In genomic region chr14:69571879-69572633, GRCh38 we compare ENCODE assay signal across 8 cellular contexts. TPM values are rescaled to one million over a fixed set of nuclear protein-coding genes. Genes with fewer than 3 reads are reported as not detected.
DNase-seq lines count a peak whose midpoint lies in the region; ATAC-seq and TF ChIP-seq lines count a peak whose summit lies in the region.

No MANE protein-coding gene starts in this region.

- H3K9ac ChIP-seq in NT2/D1 (ENCODE audit: insufficient read length, low read depth), result peak overlapping the region; percentile 32

- DNase-seq in GM03348 (ENCODE audit: low spot score) (peak; percentile 32), NT2/D1 (ENCODE audit: low read depth, low spot score) (no peak), fibroblast of pulmonary artery (ENCODE audit: low read depth) (peak; percentile 31), sciatic nerve (ENCODE audit: low spot score) (no peak), DMS 273 (lab: John Stamatoyannopoulos, UW; ENCODE audit: unreplicated experiment) (no peak), A172 (ENCODE audit: low spot score) (no peak), GDM1 (lab: John Stamatoyannopoulos, UW) (no peak)

- ATAC-seq in sciatic nerve, result peak; percentile 9
- no peak for ATAC-seq in GM21360 (IDR thresholded peaks at IDR 0.05; ENCODE audit: unreplicated experiment)

- no peaks in the 10 kb centered on the region; the same call in 1 of the 2 replicates for H3K9me3 ChIP-seq in NT2/D1 (ENCODE audit: insufficient read depth, low read length)

- H3K36me3 ChIP-seq in NT2/D1 (ENCODE audit: insufficient read depth, insufficient read length, low read length), result no peaks in the 10 kb centered on the region

- peak overlapping the region; percentile 15 for H3K4me3 ChIP-seq in NT2/D1 (ENCODE audit: insufficient read length, low read depth)
- H3K4me3 ChIP-seq in fibroblast of pulmonary artery (replicated peaks; ENCODE audit: low read depth, low read length), result no peak overlapping the region

- intact Hi-C loops in sciatic nerve (cut with DNase I), result no loop called here

- H3K27me3 ChIP-seq in NT2/D1 (ENCODE audit: insufficient read depth, insufficient read length), result peaks cover 40% of the 10 kb centered on the region

- TF ChIP-seq CTCF in fibroblast of pulmonary artery (IDR thresholded peaks at IDR 0.05; ENCODE audit: low read length, missing control alignments), result no peak

- peaks cover 9% of the 10 kb centered on the region for H3K4me1 ChIP-seq in NT2/D1 (ENCODE audit: insufficient read depth, insufficient read length)

RNA-seq across cellular contexts. Expression of gene CCDC177, which starts 2.6 kb away (rescaled TPM):
- not detected for total RNA-seq in sciatic nerve
- not detected in 2 replicates for total RNA-seq in A172 (2014; rRNA removed; shearing (Covaris generic))

RNA-seq across cellular contexts. Expression of gene SUSD6, which starts 39.3 kb away (rescaled TPM):
- 68.9 TPM for total RNA-seq in sciatic nerve
- total RNA-seq in A172 (2014; rRNA removed; shearing (Covaris generic)), result 2.4 and 3.1 TPM in 2 replicates

Comparison
In these comparisons a context has a peak if more than half of its experiments do, and no peak if none do; other contexts are left out.
1. DNase-seq: peak in GM03348 (single experiment) and fibroblast of pulmonary artery (single experiment); none in NT2/D1 (single experiment), sciatic nerve (single experiment), DMS 273 (single experiment), A172 (single experiment) and GDM1 (single experiment).
2. RNA of gene SUSD6, which starts 39.3 kb away (total RNA-seq): 68.9 TPM in sciatic nerve (single experiment); 2.4 to 3.1 TPM in A172; every median in the first group is over 10 times any median in the second.